Comparison of ENCODE assay signal across 27 cellular contexts in genomic region chr2:235056768-235057167, GRCh38.
"Had no signal": no experiment of that assay in that cellular context is flagged by ENCODE, and none has a peak within 500 bp of the region (broad histone marks: within the 10 kb centered on the region; RNA-seq: fewer than 3 reads in every experiment).

No MANE protein-coding gene starts in this region.

- H3K9me3 ChIP-seq: heart right ventricle, left lung, lower lobe of right lung, pancreas, prostate gland, sigmoid colon, spleen, tibial nerve, upper lobe of left lung, vagina had no signal

- H3K4me1 ChIP-seq: tibial nerve, vagina had no signal

- H2AFZ ChIP-seq: hepatocyte had no signal

- H3K79me2 ChIP-seq: hepatocyte had no signal

- DNase-seq: heart right ventricle; kidney; left colon; left lung; lower lobe of right lung; mammary epithelial cell; mesenchymal stem cell; naive thymus-derived CD4-positive, alpha-beta T cell; nucleus accumbens; retina; right cardiac atrium; sigmoid colon; small intestine; spleen; stimulated activated CD4-positive, alpha-beta T cell treated with anti-CD3 and anti-CD28 coated beads, Interleukin-4, amount 100 ng/mL, for 24 hours; stimulated activated naive CD4-positive, alpha-beta T cell treated with Interleukin-2 at 50 U/mL for 16 hours; stimulated activated naive CD8-positive, alpha-beta T cell treated with anti-CD3 and anti-CD28 coated beads, Interleukin-15, amount 100 ng/mL, for 72 hours; substantia nigra; upper lobe of left lung had no signal

- H3K27me3 ChIP-seq: heart right ventricle, hepatocyte, left lung, pancreas, sigmoid colon, tibial nerve, upper lobe of left lung, vagina had no signal

- FAIRE-seq: kidney, pancreas, small intestine had no signal

- H3K27ac ChIP-seq: heart right ventricle, hepatocyte, left lung, lower lobe of right lung, pancreas, prostate gland, sigmoid colon, spleen, tibial nerve, upper lobe of left lung, vagina had no signal

- H3K4me3 ChIP-seq: heart right ventricle, hepatocyte, left lung, lower lobe of right lung, pancreas, prostate gland, sigmoid colon, spleen, tibial nerve, upper lobe of left lung, vagina had no signal

- H3K27ac Mint-ChIP-seq: mesothelial cell of epicardium; naive thymus-derived CD4-positive, alpha-beta T cell; natural killer cell treated with Interleukin-12 subunit alpha and Interleukin-12 subunit beta and Interleukin-15 and Interleukin-18, amount 100 ng/mL, for 72 hours; stimulated activated memory B cell treated with anti-CD40 and anti-IgM and Interleukin-4, amounts not matched to agents 10 μg/mL and 1 μg/mL and 100 μg/mL, for 72 hours; stimulated activated naive CD8-positive, alpha-beta T cell treated with anti-CD3 and anti-CD28 coated beads, Interleukin-15, amount 100 ng/mL, for 72 hours had no signal

- H3K36me3 Mint-ChIP-seq: naive thymus-derived CD4-positive, alpha-beta T cell; natural killer cell treated with Interleukin-12 subunit alpha and Interleukin-12 subunit beta and Interleukin-15 and Interleukin-18, amount 100 ng/mL, for 72 hours; stimulated activated memory B cell treated with anti-CD40 and anti-IgM and Interleukin-4, amounts not matched to agents 10 μg/mL and 1 μg/mL and 100 μg/mL, for 72 hours had no signal

- H3K4me2 ChIP-seq: hepatocyte had no signal

- ATAC-seq: left colon; naive thymus-derived CD4-positive, alpha-beta T cell; natural killer cell treated with Interleukin-12 subunit alpha and Interleukin-12 subunit beta and Interleukin-15 and Interleukin-18, amount 100 ng/mL, for 72 hours; right cardiac atrium; stimulated activated memory B cell treated with anti-CD40 and anti-IgM and Interleukin-4, amounts not matched to agents 10 μg/mL and 1 μg/mL and 100 μg/mL, for 72 hours; stimulated activated naive CD8-positive, alpha-beta T cell treated with anti-CD3 and anti-CD28 coated beads, Interleukin-15, amount 100 ng/mL, for 72 hours had no signal

- H3K9me3 Mint-ChIP-seq: natural killer cell treated with Interleukin-12 subunit alpha and Interleukin-12 subunit beta and Interleukin-15 and Interleukin-18, amount 100 ng/mL, for 72 hours; stimulated activated memory B cell treated with anti-CD40 and anti-IgM and Interleukin-4, amounts not matched to agents 10 μg/mL and 1 μg/mL and 100 μg/mL, for 72 hours; stimulated activated naive CD8-positive, alpha-beta T cell treated with anti-CD3 and anti-CD28 coated beads, Interleukin-15, amount 100 ng/mL, for 72 hours had no signal

- H3K4me1 Mint-ChIP-seq: mesothelial cell of epicardium; stimulated activated naive CD8-positive, alpha-beta T cell treated with anti-CD3 and anti-CD28 coated beads, Interleukin-15, amount 100 ng/mL, for 72 hours had no signal

- H3K4me3 Mint-ChIP-seq: mesothelial cell of epicardium; naive thymus-derived CD4-positive, alpha-beta T cell; natural killer cell treated with Interleukin-12 subunit alpha and Interleukin-12 subunit beta and Interleukin-15 and Interleukin-18, amount 100 ng/mL, for 72 hours; stimulated activated memory B cell treated with anti-CD40 and anti-IgM and Interleukin-4, amounts not matched to agents 10 μg/mL and 1 μg/mL and 100 μg/mL, for 72 hours; stimulated activated naive CD8-positive, alpha-beta T cell treated with anti-CD3 and anti-CD28 coated beads, Interleukin-15, amount 100 ng/mL, for 72 hours had no signal
